In the genomic region with DNA sequence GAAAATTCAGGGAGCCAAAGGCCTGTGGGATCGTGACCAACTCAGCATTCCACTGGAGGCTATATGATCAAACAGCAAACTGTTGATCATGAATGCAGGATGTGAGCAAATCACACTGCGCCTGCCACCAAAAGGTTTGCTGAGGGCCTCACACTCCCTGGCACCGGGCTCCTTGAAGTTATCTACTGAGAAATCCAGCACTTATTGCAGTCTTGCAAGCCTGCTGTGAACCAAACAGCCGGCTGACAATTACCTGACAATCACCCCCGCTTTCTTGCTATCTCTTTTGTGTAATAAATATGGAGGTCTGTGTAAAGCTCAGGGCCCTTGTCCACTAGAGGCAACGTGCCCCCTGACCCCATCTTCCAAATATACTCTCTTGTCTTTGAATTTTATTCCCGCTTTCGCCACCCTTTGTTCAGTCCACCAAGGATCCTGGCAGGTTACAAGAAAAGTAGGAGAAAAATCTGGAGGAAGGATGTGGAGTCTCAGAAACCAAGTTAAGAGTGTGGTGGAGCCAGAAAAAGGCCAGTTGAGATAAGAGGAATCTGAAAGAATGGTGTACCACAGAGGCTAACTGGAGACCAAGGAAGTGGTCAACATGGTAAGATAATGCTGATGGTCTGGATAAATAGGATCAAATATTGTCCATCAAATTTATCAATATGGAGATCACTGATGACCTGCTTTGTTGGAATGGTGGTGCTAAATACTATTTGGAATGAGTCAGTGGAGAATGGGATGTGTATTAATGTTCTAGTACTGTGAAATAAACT, we compare ENCODE assay signal across 17 cellular contexts.
DNase-seq lines count a peak whose midpoint lies in the region; ATAC-seq and TF ChIP-seq lines count a peak whose summit lies in the region.
"Had no signal": no experiment of that assay in that cellular context is flagged by ENCODE, and none has a peak within 500 bp of the region (broad histone marks: within the 10 kb centered on the region; RNA-seq: fewer than 3 reads in every experiment).

No MANE protein-coding gene starts in this region.

- ATAC-seq in GM18511 (IDR thresholded peaks at IDR 0.05; ENCODE audit: unreplicated experiment) (peak; percentile 44), GM21367 (IDR thresholded peaks at IDR 0.05; ENCODE audit: unreplicated experiment) (peak; percentile 25), HG02943 (IDR thresholded peaks at IDR 0.05; ENCODE audit: low read depth, unreplicated experiment) (peak; percentile 45), HG03565 (IDR thresholded peaks at IDR 0.05; ENCODE audit: unreplicated experiment) (peak; percentile 18)

- TF ChIP-seq POLR2A in lower leg skin (IDR thresholded peaks at IDR 0.05) = no peak

- DNase-seq in AG20443 (ENCODE audit: low spot score) (no peak), ureter (ENCODE audit: low spot score) (no peak), lower leg skin (ENCODE audit: low spot score in 2 of 2) (no peak)
- no peak for DNase-seq in activated T-cell treated with anti-CD3 and anti-CD28 coated beads, Interleukin-2, amount 50 U/mL, for 24 hours
- DNase-seq: adrenal gland; cortex of kidney; NCI-H1417; NCI-H748 treated with DMSO at 0.1 percent for 48 hours; Right ventricle myocardium superior; stimulated activated CD4-positive, alpha-beta T cell treated with anti-CD3 and anti-CD28 coated beads, Interleukin-1b, Interleukin-23, amount 100 ng/mL, for 48 hours had no signal

- no peaks in the 10 kb centered on the region for H3K36me3 Mint-ChIP-seq in activated T-cell treated with anti-CD3 and anti-CD28 coated beads, Interleukin-2, amount 50 U/mL, for 24 hours (ENCODE audit: low read depth)
- H3K36me3 Mint-ChIP-seq: memory B cell; stimulated activated memory B cell treated with anti-CD40 and anti-IgM and Interleukin-4, amounts not matched to agents 10 μg/mL and 1 μg/mL and 100 μg/mL, for 72 hours had no signal

- H3K4me3 ChIP-seq in lower leg skin (ENCODE audit: low read depth, poor library complexity, severe bottlenecking) = no peak overlapping the region
- H3K4me3 ChIP-seq: adrenal gland, vagina had no signal

- TF ChIP-seq CTCF in lower leg skin (IDR thresholded peaks at IDR 0.05) = no peak

- no peaks in the 10 kb centered on the region for H3K27me3 Mint-ChIP-seq in activated T-cell treated with anti-CD3 and anti-CD28 coated beads, Interleukin-2, amount 50 U/mL, for 24 hours
- H3K27me3 Mint-ChIP-seq: memory B cell; stimulated activated memory B cell treated with anti-CD40 and anti-IgM and Interleukin-4, amounts not matched to agents 10 μg/mL and 1 μg/mL and 100 μg/mL, for 72 hours had no signal

- intact Hi-C loops in lower leg skin (cut with DNase I; ENCODE audit: low total_unique reads) = no loop called here

- WGBS in lower leg skin, 2 donors = 74 to 81% methylated on average over 8 of the region's 8 CpGs

- no peaks in the 10 kb centered on the region for H3K9me3 Mint-ChIP-seq in activated T-cell treated with anti-CD3 and anti-CD28 coated beads, Interleukin-2, amount 50 U/mL, for 24 hours
- H3K9me3 Mint-ChIP-seq: stimulated activated memory B cell treated with anti-CD40 and anti-IgM and Interleukin-4, amounts not matched to agents 10 μg/mL and 1 μg/mL and 100 μg/mL, for 72 hours had no signal

- H3K27ac Mint-ChIP-seq in activated T-cell treated with anti-CD3 and anti-CD28 coated beads, Interleukin-2, amount 50 U/mL, for 24 hours = no peak overlapping the region
- H3K27ac Mint-ChIP-seq: memory B cell; stimulated activated memory B cell treated with anti-CD40 and anti-IgM and Interleukin-4, amounts not matched to agents 10 μg/mL and 1 μg/mL and 100 μg/mL, for 72 hours had no signal

- H3K4me3 Mint-ChIP-seq in activated T-cell treated with anti-CD3 and anti-CD28 coated beads, Interleukin-2, amount 50 U/mL, for 24 hours = no peak overlapping the region
- H3K4me3 Mint-ChIP-seq: memory B cell; stimulated activated memory B cell treated with anti-CD40 and anti-IgM and Interleukin-4, amounts not matched to agents 10 μg/mL and 1 μg/mL and 100 μg/mL, for 72 hours had no signal

- H3K4me1 Mint-ChIP-seq in activated T-cell treated with anti-CD3 and anti-CD28 coated beads, Interleukin-2, amount 50 U/mL, for 24 hours (ENCODE audit: low read depth) = no peaks in the 10 kb centered on the region
